23 cellular contexts compared by ENCODE assay signal in genomic region chr7:101634196-101634717, GRCh38. TPM values are rescaled to one million over a fixed set of nuclear protein-coding genes. Genes with fewer than 3 reads are reported as not detected.
"Had no signal": no experiment of that assay in that cellular context is flagged by ENCODE, and none has a peak within 500 bp of the region (broad histone marks: within the 10 kb centered on the region; RNA-seq: fewer than 3 reads in every experiment).

No MANE protein-coding gene starts in this region.

- H3K9me3 ChIP-seq: pancreas, transverse colon, vagina had no signal

- H3K4me3 Mint-ChIP-seq: activated CD4-positive, alpha-beta T cell treated with anti-CD3 and anti-CD28 coated beads, Interleukin-2, amount 10 ng/mL, durations not matched to agents 7 days and 5 days; activated naive CD8-positive, alpha-beta T cell treated with anti-CD3 and anti-CD28 coated beads, Interleukin-2, amount 50 U/mL, for 24 hours; effector memory CD8-positive, alpha-beta T cell; naive B cell had no signal

- FAIRE-seq: bronchial epithelial cell, pancreas had no signal

- H3K4me1 ChIP-seq: gastroesophageal sphincter, pancreas, transverse colon, vagina had no signal

- H3K27ac ChIP-seq: epithelial cell of prostate, gastroesophageal sphincter, pancreas, transverse colon, vagina had no signal

- H3K36me3 Mint-ChIP-seq: naive B cell had no signal

- H3K36me3 ChIP-seq: gastroesophageal sphincter, heart right ventricle, pancreas, transverse colon, vagina had no signal

- DNase-seq: activated CD4-positive, alpha-beta T cell treated with anti-CD3 and anti-CD28 coated beads, Interleukin-2, amount 10 ng/mL, durations not matched to agents 7 days and 5 days; activated CD4-positive, CD25-positive, alpha-beta regulatory T cell; activated naive CD4-positive, alpha-beta T cell treated with Interleukin-2 at 50 U/mL for 16 hours; activated naive CD8-positive, alpha-beta T cell treated with anti-CD3 and anti-CD28 coated beads, Interleukin-2, amount 50 U/mL, for 24 hours; aorta; dermis blood vessel endothelial cell; effector memory CD8-positive, alpha-beta T cell; left colon; midbrain; naive B cell; pancreas; stimulated activated naive CD8-positive, alpha-beta T cell treated with anti-CD3 and anti-CD28 coated beads, Interleukin-15, Interleukin-2, amounts not matched to agents 100 U/mL and 50 U/mL, for 24 hours; transverse colon had no signal

- H3K4me1 Mint-ChIP-seq: activated CD4-positive, alpha-beta T cell treated with anti-CD3 and anti-CD28 coated beads, Interleukin-2, amount 10 ng/mL, durations not matched to agents 7 days and 5 days; activated naive CD8-positive, alpha-beta T cell treated with anti-CD3 and anti-CD28 coated beads, Interleukin-2, amount 50 U/mL, for 24 hours; naive B cell had no signal

- H3K27me3 ChIP-seq: gastroesophageal sphincter, heart right ventricle, pancreas, transverse colon, vagina had no signal

- H3K9me3 Mint-ChIP-seq: effector memory CD8-positive, alpha-beta T cell had no signal

- H3K4me3 ChIP-seq: gastroesophageal sphincter, heart right ventricle, lung, pancreas, transverse colon, vagina had no signal

- H3K27me3 Mint-ChIP-seq: activated CD4-positive, alpha-beta T cell treated with anti-CD3 and anti-CD28 coated beads, Interleukin-2, amount 10 ng/mL, durations not matched to agents 7 days and 5 days had no signal

- ATAC-seq: activated naive CD8-positive, alpha-beta T cell treated with anti-CD3 and anti-CD28 coated beads, Interleukin-2, amount 50 U/mL, for 24 hours; effector memory CD8-positive, alpha-beta T cell; gastroesophageal sphincter; left colon; pancreas; stimulated activated naive CD8-positive, alpha-beta T cell treated with anti-CD3 and anti-CD28 coated beads, Interleukin-15, Interleukin-2, amounts not matched to agents 100 U/mL and 50 U/mL, for 24 hours had no signal

- H3K27ac Mint-ChIP-seq: activated CD4-positive, alpha-beta T cell treated with anti-CD3 and anti-CD28 coated beads, Interleukin-2, amount 10 ng/mL, durations not matched to agents 7 days and 5 days; activated naive CD8-positive, alpha-beta T cell treated with anti-CD3 and anti-CD28 coated beads, Interleukin-2, amount 50 U/mL, for 24 hours; effector memory CD8-positive, alpha-beta T cell; naive B cell had no signal

RNA-seq across cellular contexts. Expression of gene MYL10, which starts 5.2 kb away (rescaled TPM):
- total RNA-seq: activated CD4-positive, alpha-beta T cell treated with anti-CD3 and anti-CD28 coated beads, Interleukin-2, amount 10 ng/mL, durations not matched to agents 7 days and 5 days; aorta; bronchial epithelial cell; cerebellum; dermis blood vessel endothelial cell; fibroblast of lung; gastroesophageal sphincter; heart right ventricle; left colon; lung; pancreas; renal cortical epithelial cell; T-helper 2 cell treated with Interferon-gamma antibody and Interleukin-4, amounts not matched to agents 100 ng/mL and 5 ng/mL, for 36 hours; transverse colon; vagina had no signal
